Comparison of ENCODE assay signal across 8 cellular contexts in genomic region chr22:38317237-38317994, GRCh38. TPM values are rescaled to one million over a fixed set of nuclear protein-coding genes. Genes with fewer than 3 reads are reported as not detected.
DNase-seq lines count a peak whose midpoint lies in the region; ATAC-seq and TF ChIP-seq lines count a peak whose summit lies in the region.

TSS of gene CSNK1E (minus strand) at chr22:38317433. CDS start at chr22:38314157, 3,276 bp downstream.

- TF ChIP-seq CTCF in neutrophil (IDR thresholded peaks at IDR 0.05), result no peak
- no peak for TF ChIP-seq CTCF in suprapubic skin (IDR thresholded peaks at IDR 0.05)

- H3K27me3 ChIP-seq in neutrophil (peaks cover 46% of the 10 kb centered on the region), suprapubic skin (no peaks in the 10 kb centered on the region)

- H3K4me3 Mint-ChIP-seq in activated naive CD4-positive, alpha-beta T cell treated with anti-CD3 and anti-CD28 coated beads, Interleukin-2, amount 50 U/mL, for 24 hours, result peak within 1 kb of the TSS; percentile 92

- H3K27me3 Mint-ChIP-seq in activated naive CD4-positive, alpha-beta T cell treated with anti-CD3 and anti-CD28 coated beads, Interleukin-2, amount 50 U/mL, for 24 hours, result no peaks in the 10 kb centered on the region

- TF ChIP-seq POLR2A in suprapubic skin (IDR thresholded peaks at IDR 0.05), result no peak

- 4% methylated on average over 12 of the region's 80 CpGs for WGBS in suprapubic skin

- H3K9me3 ChIP-seq in neutrophil (no peaks in the 10 kb centered on the region), suprapubic skin (no peaks in the 10 kb centered on the region)

- peak within 1 kb of the TSS; percentile 95 for H3K27ac Mint-ChIP-seq in activated naive CD4-positive, alpha-beta T cell treated with anti-CD3 and anti-CD28 coated beads, Interleukin-2, amount 50 U/mL, for 24 hours

- in situ Hi-C loops in SK-MEL-5 (cut with HindIII; ENCODE audit: low pct_unique_long_range_greater_than_20kb, low sequenced_read_pairs), result no loop called here

- H3K27ac ChIP-seq in neutrophil (peak within 1 kb of the TSS; percentile 42), suprapubic skin (peak within 1 kb of the TSS; percentile 99)

- peaks cover 35% of the 10 kb centered on the region for H3K4me1 Mint-ChIP-seq in activated naive CD4-positive, alpha-beta T cell treated with anti-CD3 and anti-CD28 coated beads, Interleukin-2, amount 50 U/mL, for 24 hours

- no peaks in the 10 kb centered on the region for H3K9me3 Mint-ChIP-seq in activated naive CD4-positive, alpha-beta T cell treated with anti-CD3 and anti-CD28 coated beads, Interleukin-2, amount 50 U/mL, for 24 hours

- TF ChIP-seq EP300 in suprapubic skin (IDR thresholded peaks at IDR 0.05), result no peak

- peak within 1 kb of the TSS; percentile 59 to 74 for H3K4me3 ChIP-seq in neutrophil (ENCODE audit: low read depth in 1 of 2, low read length in 1 of 2)
- H3K4me3 ChIP-seq in suprapubic skin, result peak within 1 kb of the TSS; percentile 90

- H3K36me3 ChIP-seq in neutrophil (no peaks in the 10 kb centered on the region), suprapubic skin (peaks cover 1% of the 10 kb centered on the region)

- H3K4me1 ChIP-seq in neutrophil (ENCODE audit: control insufficient read depth in 1 of 2, insufficient read depth in 1 of 2, low read depth in 1 of 2, low read length in 1 of 2) (peaks cover 28 to 29% of the 10 kb centered on the region in 2 experiments), suprapubic skin (peaks cover 60% of the 10 kb centered on the region)

- ATAC-seq in HG03280 (IDR thresholded peaks at IDR 0.05; ENCODE audit: unreplicated experiment) (peak; percentile 46), GM21367 (IDR thresholded peaks at IDR 0.05; ENCODE audit: unreplicated experiment) (no peak)

- no peaks in the 10 kb centered on the region for H3K36me3 Mint-ChIP-seq in activated naive CD4-positive, alpha-beta T cell treated with anti-CD3 and anti-CD28 coated beads, Interleukin-2, amount 50 U/mL, for 24 hours

- DNase-seq in GM03348 (ENCODE audit: low spot score), result peak; percentile 94
- DNase-seq in SK-MEL-5 (ENCODE audit: low read depth, low spot score), result peak; percentile 67
- peak; percentile 77 for DNase-seq in globus pallidus (ENCODE audit: low spot score)
- peak in 1 of 2 donors; percentile 86 for DNase-seq in suprapubic skin (ENCODE audit: low spot score in 2 of 2)

RNA-seq across cellular contexts. Expression of gene CSNK1E, which starts in this region (rescaled TPM):
- 117 and 120 TPM in 2 replicates for total RNA-seq in SK-MEL-5 (2014; rRNA removed; shearing (Covaris generic))
- polyA plus RNA-seq in SK-MEL-5 (2015; cell fraction: cytosol; rRNA removed), result 190 and 219 TPM in 2 replicates
- polyA plus RNA-seq in SK-MEL-5 (2015; cell fraction: nucleus; rRNA removed), result 426 and 488 TPM in 2 replicates
- 100 to 1,000 TPM; 112 to 246 (median 160) TPM for total RNA-seq in suprapubic skin
